Comparison of ENCODE assay signal across 9 cellular contexts in the genomic region with DNA sequence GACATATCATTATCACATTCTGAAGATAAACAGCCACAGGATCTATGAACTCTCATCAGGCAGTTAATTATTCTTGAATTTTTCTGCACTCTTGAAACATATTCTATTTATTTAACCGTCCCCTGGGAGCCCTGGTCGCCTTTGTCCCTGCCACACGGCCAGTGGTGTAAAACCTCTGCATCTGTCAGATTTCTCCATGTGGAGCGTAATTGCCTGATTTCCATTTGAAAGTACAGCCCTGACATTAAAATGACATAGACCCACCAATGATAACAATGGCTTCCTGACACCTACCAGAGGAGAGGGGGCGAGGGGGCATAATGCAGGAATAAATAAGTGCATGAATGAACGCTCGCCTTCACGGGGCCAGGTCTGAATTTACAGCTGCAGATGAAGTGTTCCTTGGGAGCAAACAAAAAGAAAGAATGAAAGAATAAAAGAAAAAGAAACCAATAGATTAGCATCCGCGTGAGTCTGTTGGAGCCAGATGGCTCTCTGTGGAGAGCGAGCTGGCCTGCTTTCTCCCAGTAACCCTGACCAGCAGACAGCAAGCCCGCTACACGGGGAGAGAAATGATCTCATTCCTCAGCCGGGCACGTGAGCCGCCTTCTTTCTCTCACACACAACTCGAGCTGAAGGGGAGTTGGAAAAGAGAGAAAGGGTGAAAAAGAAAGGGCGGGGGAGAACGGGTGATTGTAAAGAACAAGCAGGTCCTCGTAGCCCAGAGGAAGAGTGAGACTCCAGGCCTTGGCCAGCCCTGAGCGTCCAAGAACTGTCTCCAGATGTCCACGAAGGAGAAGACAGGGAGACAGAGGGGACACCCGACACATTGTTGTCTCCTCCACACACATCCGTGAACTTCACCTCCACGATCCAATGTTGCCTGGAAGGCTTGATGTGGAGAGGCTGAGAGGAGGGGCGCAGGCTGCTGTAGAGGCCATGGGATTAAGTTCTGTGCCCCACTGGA.
DNase-seq lines count a peak whose midpoint lies in the region; ATAC-seq, FAIRE-seq and TF ChIP-seq lines count a peak whose summit lies in the region.
"Had no signal": no experiment of that assay in that cellular context is flagged by ENCODE, and none has a peak within 500 bp of the region (broad histone marks: within the 10 kb centered on the region; RNA-seq: fewer than 3 reads in every experiment).

No MANE protein-coding gene starts in this region.

- peak overlapping the region; percentile 46; the same call in 1 of the 2 replicates for H3K4me2 ChIP-seq in K562 (ENCODE audit: insufficient read depth, low read length)

- no peaks in the 10 kb centered on the region; the same call in 1 of the 2 replicates for H4K20me1 ChIP-seq in K562 (replicated peaks; ENCODE audit: control insufficient read depth, insufficient read depth, low read length)

- no peak overlapping the region for H3K4me3 Mint-ChIP-seq in T-helper 1 cell treated with Interleukin-12 subunit alpha and Interleukin-12 subunit beta and Interleukin-4 antibody, amounts not matched to agents 30 μg/mL and 1 μg/mL, for 36 hours

- H3K4me1 ChIP-seq in K562 (replicated peaks in 1 of 2; ENCODE audit: control insufficient read depth in 2 of 2, insufficient read depth in 2 of 2, low read length in 2 of 2): peaks cover 0 to 15% of the 10 kb centered on the region in 2 experiments; a peak in 2 of 5 replicates
- peaks cover 0 to 10% of the 10 kb centered on the region in 2 donors for H3K4me1 ChIP-seq in left lung
- H3K4me1 ChIP-seq in upper lobe of right lung: peaks cover 12% of the 10 kb centered on the region

- H3K9me3 Mint-ChIP-seq in T-helper 1 cell treated with Interleukin-12 subunit alpha and Interleukin-12 subunit beta and Interleukin-4 antibody, amounts not matched to agents 30 μg/mL and 1 μg/mL, for 36 hours: no peaks in the 10 kb centered on the region

- H3K27ac Mint-ChIP-seq in T-helper 1 cell treated with Interleukin-12 subunit alpha and Interleukin-12 subunit beta and Interleukin-4 antibody, amounts not matched to agents 30 μg/mL and 1 μg/mL, for 36 hours: peak overlapping the region; percentile 58

- no peak overlapping the region for H3K9ac ChIP-seq in K562 (ENCODE audit: insufficient read depth in 1 of 2, low read depth in 2 of 2, low read length in 2 of 2)

- BruUV-seq in K562 (replicated peaks; lab: Mats Ljungman, UMichigan): no TSS peak

- DNase-seq in T-helper 1 cell (no peak), K562 (ENCODE audit: extremely low read depth in 1 of 4, low spot score in 3 of 4) (peak in 2 of 4 experiments; percentile 7 to 9), left lung (peak in 1 of 2 donors; percentile 71), upper lobe of right lung (no peak), NCI-H510A (lab: John Stamatoyannopoulos, UW) (no peak), NCI-H2196 treated with DMSO at 0.1 percent for 48 hours (lab: John Stamatoyannopoulos, UW; ENCODE audit: unreplicated experiment) (no peak)

- no peak for TF ChIP-seq EP300 in K562 (IDR thresholded peaks at IDR 0.05; ENCODE audit: low read length)

- FAIRE-seq in K562 (lab: Jason Lieb, UNC): no peak

- H3K9me1 ChIP-seq in K562 (ENCODE audit: control insufficient read depth, insufficient read depth, low read length): no peaks in the 10 kb centered on the region

- H3K27ac ChIP-seq in K562 (ENCODE audit: extremely low read depth, low read depth, low read length): no peak overlapping the region
- peak overlapping the region in 1 of 2 donors; percentile 54 for H3K27ac ChIP-seq in left lung
- peak overlapping the region; percentile 47 for H3K27ac ChIP-seq in upper lobe of right lung

- no peaks in the 10 kb centered on the region for H3K79me2 ChIP-seq in K562 (ENCODE audit: control insufficient read depth, insufficient read depth, low read length)

- H3K9me3 ChIP-seq in K562 (replicated peaks; ENCODE audit: control insufficient read depth, insufficient read depth, low read depth, low read length) (no peaks in the 10 kb centered on the region), left lung (peaks cover 0 to 2% of the 10 kb centered on the region in 2 donors), upper lobe of right lung (no peaks in the 10 kb centered on the region)

- POLR2A ChIA-PET in K562 (lab: Yijun Ruan, JAX): interaction anchor here (1.1 kb wide), 1 partner anchor 14 kb away, joined by 3 read pairs; no protein-coding TSS in a partner anchor

- no peaks in the 10 kb centered on the region for H3K27me3 Mint-ChIP-seq in T-helper 1 cell treated with Interleukin-12 subunit alpha and Interleukin-12 subunit beta and Interleukin-4 antibody, amounts not matched to agents 30 μg/mL and 1 μg/mL, for 36 hours (ENCODE audit: low read depth)
- H3K27me3 Mint-ChIP-seq: CD8-positive, alpha-beta memory T cell had no signal

- H3K4me3 ChIP-seq in K562 (no peak overlapping the region), left lung (no peak overlapping the region), upper lobe of right lung (no peak overlapping the region)

- in situ Hi-C loops in K562 (cut with MboI): no loop called here

- CTCF ChIA-PET in K562 (lab: Yijun Ruan, JAX; ENCODE audit: low intra/inter-chr PET ratio): no interaction called here

- TF ChIP-seq RAD21 in K562 (CRISPR knock-in tag; conservative IDR thresholded peaks at IDR 0.05 in 1 of 2, IDR thresholded peaks at IDR 0.05 in 1 of 2): no peak

- H3K4me1 Mint-ChIP-seq in T-helper 1 cell treated with Interleukin-12 subunit alpha and Interleukin-12 subunit beta and Interleukin-4 antibody, amounts not matched to agents 30 μg/mL and 1 μg/mL, for 36 hours (ENCODE audit: low read depth): peaks cover 14% of the 10 kb centered on the region

- H2AFZ ChIP-seq in K562 (ENCODE audit: low read depth, low read length): peak overlapping the region; percentile 77

- H3K36me3 Mint-ChIP-seq in T-helper 1 cell treated with Interleukin-12 subunit alpha and Interleukin-12 subunit beta and Interleukin-4 antibody, amounts not matched to agents 30 μg/mL and 1 μg/mL, for 36 hours (ENCODE audit: low read depth): no peaks in the 10 kb centered on the region

- ATAC-seq in K562: peak; percentile 53
- peak; percentile 74 for ATAC-seq in left lung
- peak; percentile 62 for ATAC-seq in upper lobe of right lung
- no peak for ATAC-seq in GM21447 (IDR thresholded peaks at IDR 0.05; ENCODE audit: unreplicated experiment)

- no peaks in the 10 kb centered on the region for H3K36me3 ChIP-seq in K562 (ENCODE audit: control insufficient read depth, insufficient read depth, low read length)
- H3K36me3 ChIP-seq in left lung: no peaks in the 10 kb centered on the region
- H3K36me3 ChIP-seq in upper lobe of right lung: no peaks in the 10 kb centered on the region

- H3K27me3 ChIP-seq in K562 (ENCODE audit: control insufficient read depth in 2 of 2, insufficient read depth in 2 of 2, low read length in 2 of 2) (no peaks in the 10 kb centered on the region), left lung (no peaks in the 10 kb centered on the region), upper lobe of right lung (no peaks in the 10 kb centered on the region)

- intact Hi-C loops in K562 (cut with micrococcal nuclease): no loop called here
- intact Hi-C loops in left lung (cut with DNase I): no loop called here
- intact Hi-C loops in upper lobe of right lung (cut with DNase I): no loop called here

- TF ChIP-seq CTCF in K562 (IDR thresholded peaks at IDR 0.05 in 2 of 3, conservative IDR thresholded peaks at IDR 0.05 in 1 of 3; ENCODE audit: insufficient read depth in 2 of 3, low read depth in 1 of 3, low read length in 3 of 3): no peak
- TF ChIP-seq CTCF in left lung (IDR thresholded peaks at IDR 0.05): no peak
- no peak for TF ChIP-seq CTCF in upper lobe of right lung (IDR thresholded peaks at IDR 0.05)

- TF ChIP-seq POLR2A in K562 (conservative IDR thresholded peaks at IDR 0.05): no peak

- WGBS in K562 (ENCODE audit: insufficient coverage, low coverage, missing lambda C conversion rate): 40% methylated on average over 18 of the region's 26 CpGs

TF ChIP-seq in K562, 482 proteins besides CTCF, POLR2A, EP300 and RAD21:
- TF ChIP-seq JUND (IDR thresholded peaks at IDR 0.05; ENCODE audit: borderline replicate concordance, low read depth, low read length): no peak
- TF ChIP-seq JUND (tag; IDR thresholded peaks at IDR 0.05; ENCODE audit: borderline replicate concordance, low read depth, low read length): 0 out of 3 replicates have a peak, but pooled peaks have one; percentile 38
- TF ChIP-seq ZNF280A (IDR thresholded peaks at IDR 0.05; ENCODE audit: low read depth, partially characterized antibody): no peak
- no peak for TF ChIP-seq MTA1 (IDR thresholded peaks at IDR 0.05; ENCODE audit: borderline replicate concordance)
- peak; percentile 86 for TF ChIP-seq BHLHE40 (IDR thresholded peaks at IDR 0.05; ENCODE audit: low read length)
- no peak for TF ChIP-seq CSDE1 (IDR thresholded peaks at IDR 0.05)
- TF ChIP-seq, protein P1, sequence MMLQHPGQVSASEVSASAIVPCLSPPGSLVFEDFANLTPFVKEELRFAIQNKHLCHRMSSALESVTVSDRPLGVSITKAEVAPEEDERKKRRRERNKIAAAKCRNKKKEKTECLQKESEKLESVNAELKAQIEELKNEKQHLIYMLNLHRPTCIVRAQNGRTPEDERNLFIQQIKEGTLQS (IDR thresholded peaks at IDR 0.05): peak; percentile 27; the same call in 1 of the 2 replicates
- TF ChIP-seq, protein P1 (CRISPR knock-in tag; conservative IDR thresholded peaks at IDR 0.05): no peak
- peak; percentile 45; the same call in 1 of the 2 replicates for TF ChIP-seq ATF7 (IDR thresholded peaks at IDR 0.05)
